In the genomic region with DNA sequence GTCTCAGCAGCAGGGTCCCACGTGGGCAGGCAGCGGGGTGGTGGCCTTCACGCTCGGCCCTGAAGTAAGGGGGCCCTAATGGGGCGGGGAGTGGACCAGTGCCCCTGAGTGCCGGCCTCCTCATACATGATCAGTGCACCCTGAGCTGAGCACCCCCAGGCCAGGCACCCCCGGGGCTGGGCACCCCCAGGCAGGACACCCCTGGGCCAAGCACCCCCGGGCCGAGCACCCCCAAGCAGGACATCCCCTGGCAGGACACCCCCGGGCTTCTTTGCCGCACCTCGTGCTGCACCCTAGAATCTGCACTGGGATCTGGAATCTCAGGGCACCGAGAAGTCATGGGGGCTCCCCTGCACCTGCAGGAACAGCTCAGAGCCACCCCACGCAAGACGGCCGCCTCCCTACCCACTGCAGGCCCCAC, we compare ENCODE assay signal across 15 cellular contexts.
"Had no signal": no experiment of that assay in that cellular context is flagged by ENCODE, and none has a peak within 500 bp of the region (broad histone marks: within the 10 kb centered on the region; RNA-seq: fewer than 3 reads in every experiment).

No MANE protein-coding gene starts in this region.

- H3K27me3 ChIP-seq: breast epithelium had no signal

- ATAC-seq: esophagus mucosa had no signal

- H3K4me1 ChIP-seq: breast epithelium, parathyroid adenoma had no signal

- H3K4me3 Mint-ChIP-seq: activated naive CD8-positive, alpha-beta T cell; natural killer cell treated with Interleukin-12 subunit alpha and Interleukin-12 subunit beta and Interleukin-15 and Interleukin-18, amount 100 ng/mL, for 72 hours; stimulated activated naive CD8-positive, alpha-beta T cell treated with anti-CD3 and anti-CD28 coated beads, Interleukin-15, Interleukin-2, amounts not matched to agents 100 ng/mL and 50 ng/mL, for 24 hours had no signal

- H3K9me3 ChIP-seq: breast epithelium, thoracic aorta had no signal

- H3K27me3 Mint-ChIP-seq: activated naive CD8-positive, alpha-beta T cell; natural killer cell treated with Interleukin-12 subunit alpha and Interleukin-12 subunit beta and Interleukin-15 and Interleukin-18, amount 100 ng/mL, for 72 hours; stimulated activated naive CD8-positive, alpha-beta T cell treated with anti-CD3 and anti-CD28 coated beads, Interleukin-15, Interleukin-2, amounts not matched to agents 100 ng/mL and 50 ng/mL, for 24 hours had no signal

- H3K36me3 Mint-ChIP-seq: activated naive CD8-positive, alpha-beta T cell; natural killer cell treated with Interleukin-12 subunit alpha and Interleukin-12 subunit beta and Interleukin-15 and Interleukin-18, amount 100 ng/mL, for 72 hours had no signal

- H3K79me2 ChIP-seq: parathyroid adenoma had no signal

- DNase-seq: activated CD4-positive, alpha-beta T cell treated with anti-CD3 and anti-CD28 coated beads, Interleukin-2, amount 50 U/mL, for 1 hour; activated CD4-positive, CD25-positive, alpha-beta regulatory T cell; activated T-cell treated with anti-CD3 and anti-CD28 coated beads, Interleukin-2, amount 50 U/mL, for 1 hour; mammary epithelial cell; stimulated activated CD4-positive, alpha-beta T cell treated with anti-CD3 and anti-CD28 coated beads, Interleukin-12 subunit alpha, Interleukin-12 subunit beta, amount 100 ng/mL, for 4 hours; T-helper 2 cell had no signal

- H3K9ac ChIP-seq: parathyroid adenoma had no signal

- FAIRE-seq: endometrium, TTC549 had no signal

- H3K9me3 Mint-ChIP-seq: natural killer cell treated with Interleukin-12 subunit alpha and Interleukin-12 subunit beta and Interleukin-15 and Interleukin-18, amount 100 ng/mL, for 72 hours; stimulated activated naive CD8-positive, alpha-beta T cell treated with anti-CD3 and anti-CD28 coated beads, Interleukin-15, Interleukin-2, amounts not matched to agents 100 ng/mL and 50 ng/mL, for 24 hours had no signal

- H3K36me3 ChIP-seq: breast epithelium had no signal

- H3K27ac ChIP-seq: breast epithelium, parathyroid adenoma, thoracic aorta had no signal

- H3K27ac Mint-ChIP-seq: activated naive CD8-positive, alpha-beta T cell; natural killer cell treated with Interleukin-12 subunit alpha and Interleukin-12 subunit beta and Interleukin-15 and Interleukin-18, amount 100 ng/mL, for 72 hours; stimulated activated naive CD8-positive, alpha-beta T cell treated with anti-CD3 and anti-CD28 coated beads, Interleukin-15, Interleukin-2, amounts not matched to agents 100 ng/mL and 50 ng/mL, for 24 hours had no signal

- H2AFZ ChIP-seq: parathyroid adenoma had no signal

- H3K4me3 ChIP-seq: breast epithelium, thoracic aorta had no signal
